Comparison of ENCODE assay signal across 18 cellular contexts in the genomic region with DNA sequence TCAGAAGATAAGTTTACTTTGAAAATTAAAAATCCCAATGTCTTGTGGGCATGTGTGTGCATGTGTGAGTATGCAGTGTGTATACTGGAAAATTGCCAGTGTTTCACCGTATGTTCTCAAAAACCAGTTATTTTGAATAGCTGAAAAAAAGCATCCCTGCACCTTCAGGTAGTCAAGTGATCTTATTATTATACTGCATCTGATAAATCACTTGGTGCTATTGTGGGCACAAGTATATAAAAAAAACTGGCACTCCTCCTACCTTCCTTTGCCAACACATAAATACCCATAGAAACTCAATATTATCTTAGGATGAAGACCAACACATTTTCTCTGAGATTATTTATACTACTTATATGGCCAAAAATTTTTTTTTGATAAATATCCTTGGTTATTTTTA.
"Had no signal": no experiment of that assay in that cellular context is flagged by ENCODE, and none has a peak within 500 bp of the region (broad histone marks: within the 10 kb centered on the region; RNA-seq: fewer than 3 reads in every experiment).

No MANE protein-coding gene starts in this region.

- DNase-seq: KBM-7, MG63, NCI-H1092, NCI-H1417, NCI-H1436 treated with DMSO at 0.1 percent for 48 hours, NCI-H1694, NCI-H187 treated with DMSO at 0.1 percent for 48 hours, NCI-H2029 treated with DMSO at 0.1 percent for 48 hours, NCI-H2171 treated with DMSO at 0.1 percent for 48 hours, NCI-H345, NCI-H446 treated with DMSO at 0.1 percent for 48 hours, NCI-H510A treated with DMSO at 0.1 percent for 48 hours, NCI-H82, SHP77, SK-N-SH, SW 1271, T-cell had no signal

- ATAC-seq: T-cell had no signal

- H3K4me3 ChIP-seq: MG63 had no signal

- H3K27me3 ChIP-seq: MG63 had no signal

- H3K9me3 Mint-ChIP-seq: T-cell had no signal

- H3K4me1 Mint-ChIP-seq: T-cell had no signal

- H3K36me3 ChIP-seq: MG63 had no signal

- H3K4me2 ChIP-seq: SK-N-SH had no signal

- H3K27ac Mint-ChIP-seq: T-cell had no signal

- H3K36me3 Mint-ChIP-seq: T-cell had no signal

- H3K27ac ChIP-seq: RWPE1 had no signal

- H3K9ac ChIP-seq: SK-N-SH had no signal

- H3K4me3 Mint-ChIP-seq: T-cell had no signal

- H3K9me3 ChIP-seq: MG63, SK-N-SH had no signal
